In genomic region chr11:119472186-119472855, GRCh38 we compare ENCODE assay signal across 21 cellular contexts. TPM values are rescaled to one million over a fixed set of nuclear protein-coding genes. Genes with fewer than 3 reads are reported as not detected.
DNase-seq lines count a peak whose midpoint lies in the region; ATAC-seq and TF ChIP-seq lines count a peak whose summit lies in the region.
"Had no signal": no experiment of that assay in that cellular context is flagged by ENCODE, and none has a peak within 500 bp of the region (broad histone marks: within the 10 kb centered on the region; RNA-seq: fewer than 3 reads in every experiment).

No MANE protein-coding gene starts in this region.

- DNase-seq in AG10803 (ENCODE audit: low read depth) (peak; percentile 63), NCI-H82 treated with DMSO at 0.1 percent for 48 hours (lab: John Stamatoyannopoulos, UW; ENCODE audit: unreplicated experiment) (peak; percentile 64), esophagus muscularis mucosa (ENCODE audit: extremely low spot score) (peak; percentile 91), right lobe of liver (peak in 1 of 3 donors; percentile 37), NCI-H2107 (lab: John Stamatoyannopoulos, UW) (no peak), HEK293T (ENCODE audit: extremely low spot score) (no peak), Peyer's patch (no peak), H4 (ENCODE audit: low spot score) (no peak)
- DNase-seq: activated CD4-positive, alpha-beta T cell treated with anti-CD3 and anti-CD28 coated beads for 36 hours; effector CD8-positive, alpha-beta T cell; NCI-H1436 treated with DMSO at 0.1 percent for 48 hours; NCI-H2171 treated with DMSO at 0.1 percent for 48 hours; NCI-H748 treated with DMSO at 0.1 percent for 48 hours; nucleus accumbens; PC-3; SHP77 treated with DMSO at 0.1 percent for 48 hours; substantia nigra; T-cell; uterus had no signal

- H3K9me3 ChIP-seq in esophagus muscularis mucosa: no peaks in the 10 kb centered on the region
- no peaks in the 10 kb centered on the region for H3K9me3 ChIP-seq in right lobe of liver
- no peaks in the 10 kb centered on the region for H3K9me3 ChIP-seq in Peyer's patch
- H3K9me3 ChIP-seq: uterus had no signal

- TF ChIP-seq POLR2A in esophagus muscularis mucosa (IDR thresholded peaks at IDR 0.05; ENCODE audit: low read depth): no peak
- no peak for TF ChIP-seq POLR2A in right lobe of liver (IDR thresholded peaks at IDR 0.05)
- TF ChIP-seq POLR2A in Peyer's patch (IDR thresholded peaks at IDR 0.05): no peak

- peak; percentile 64 to 83 (median 78) for ATAC-seq in right lobe of liver
- ATAC-seq: activated CD4-positive, alpha-beta T cell treated with anti-CD3 and anti-CD28 coated beads for 36 hours; PC-3; T-cell had no signal

- H3K4me3 ChIP-seq in AG10803 (ENCODE audit: low read length) (no peak overlapping the region), esophagus muscularis mucosa (no peak overlapping the region), right lobe of liver (no peak overlapping the region), Peyer's patch (no peak overlapping the region)
- H3K4me3 ChIP-seq: lung, uterus had no signal

- intact Hi-C loops in esophagus muscularis mucosa (cut with DNase I) (loop anchor here (5.0 kb wide), 2 partner anchors 55 to 115 kb away; no protein-coding TSS in a partner anchor), right lobe of liver (cut with DNase I) (loop anchor here (10.0 kb wide), 2 partner anchors 98 to 108 kb away; no protein-coding TSS in a partner anchor)

- H3K36me3 ChIP-seq in esophagus muscularis mucosa (no peaks in the 10 kb centered on the region), right lobe of liver (no peaks in the 10 kb centered on the region), Peyer's patch (no peaks in the 10 kb centered on the region)
- H3K36me3 ChIP-seq: uterus had no signal

- no peak for TF ChIP-seq CTCF in AG10803 (conservative IDR thresholded peaks at IDR 0.05; ENCODE audit: low read length)
- no peak for TF ChIP-seq CTCF in esophagus muscularis mucosa (IDR thresholded peaks at IDR 0.05)
- no peak for TF ChIP-seq CTCF in right lobe of liver (IDR thresholded peaks at IDR 0.05)
- no peak for TF ChIP-seq CTCF in Peyer's patch (IDR thresholded peaks at IDR 0.05)

- CTCF ChIA-PET in HEK293T (lab: Yijun Ruan, JAX): interaction anchor here (0.6 kb wide), 1 partner anchor 116 kb away, joined by 4 read pairs; no protein-coding TSS in a partner anchor

- POLR2A ChIA-PET in HEK293T (lab: Yijun Ruan, JAX): no interaction called here

- 81% methylated on average over 10 of the region's 10 CpGs for WGBS in esophagus muscularis mucosa
- 57% methylated on average over 10 of the region's 10 CpGs for WGBS in right lobe of liver (ENCODE audit: insufficient coverage, low coverage, low lambda C conversion rate, missing lambda C conversion rate)

- H3K27me3 ChIP-seq in esophagus muscularis mucosa: no peaks in the 10 kb centered on the region
- H3K27me3 ChIP-seq in right lobe of liver: no peaks in the 10 kb centered on the region
- H3K27me3 ChIP-seq in Peyer's patch: no peaks in the 10 kb centered on the region
- H3K27me3 ChIP-seq: uterus had no signal

- TF ChIP-seq EP300 in esophagus muscularis mucosa (IDR thresholded peaks at IDR 0.05): no peak

- H3K4me1 ChIP-seq in esophagus muscularis mucosa (peaks cover 0 to 32% (median 23%) of the 10 kb centered on the region in 4 donors), right lobe of liver (peaks cover 0 to 10% (median 2%) of the 10 kb centered on the region in 4 donors), Peyer's patch (no peaks in the 10 kb centered on the region)

- H3K27ac ChIP-seq in esophagus muscularis mucosa (replicated peaks in 1 of 4) (no peak overlapping the region), right lobe of liver (no peak overlapping the region), Peyer's patch (no peak overlapping the region)
- H3K27ac ChIP-seq: HL-60, uterus had no signal

TF ChIP-seq in HEK293T, 16 proteins besides CTCF, POLR2A, EP300 and RAD21:
- no peak for TF ChIP-seq HDGF (IDR thresholded peaks at IDR 0.05; ENCODE audit: borderline replicate concordance)
- TF ChIP-seq FOXA1 (IDR thresholded peaks at IDR 0.05): no peak
- no peak for TF ChIP-seq TARDBP (IDR thresholded peaks at IDR 0.05)
- no peak for TF ChIP-seq CTBP1 (IDR thresholded peaks at IDR 0.05; ENCODE audit: borderline replicate concordance)
- TF ChIP-seq ELF4 (IDR thresholded peaks at IDR 0.05): no peak
- TF ChIP-seq, protein P1, sequence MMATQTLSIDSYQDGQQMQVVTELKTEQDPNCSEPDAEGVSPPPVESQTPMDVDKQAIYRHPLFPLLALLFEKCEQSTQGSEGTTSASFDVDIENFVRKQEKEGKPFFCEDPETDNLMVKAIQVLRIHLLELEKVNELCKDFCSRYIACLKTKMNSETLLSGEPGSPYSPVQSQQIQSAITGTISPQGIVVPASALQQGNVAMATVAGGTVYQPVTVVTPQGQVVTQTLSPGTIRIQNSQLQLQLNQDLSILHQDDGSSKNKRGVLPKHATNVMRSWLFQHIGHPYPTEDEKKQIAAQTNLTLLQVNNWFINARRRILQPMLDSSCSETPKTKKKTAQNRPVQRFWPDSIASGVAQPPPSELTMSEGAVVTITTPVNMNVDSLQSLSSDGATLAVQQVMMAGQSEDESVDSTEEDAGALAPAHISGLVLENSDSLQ (IDR thresholded peaks at IDR 0.05): no peak
- no peak for TF ChIP-seq FOXM1 (IDR thresholded peaks at IDR 0.05; ENCODE audit: borderline replicate concordance)
- no peak for TF ChIP-seq L3MBTL2 (conservative IDR thresholded peaks at IDR 0.05)
- TF ChIP-seq LEF1 (IDR thresholded peaks at IDR 0.05; ENCODE audit: borderline replicate concordance): no peak
- TF ChIP-seq ZNF384 (IDR thresholded peaks at IDR 0.05): no peak
- TF ChIP-seq SUZ12 (IDR thresholded peaks at IDR 0.05): no peak

RNA-seq across cellular contexts. Expression of gene THY1, which starts 49.3 kb away (rescaled TPM):
- total RNA-seq in esophagus muscularis mucosa (10 to 100 TPM; 13.3 to 70.1 (median 25.4) TPM), right lobe of liver (1 to 10 TPM in 4 of 6 experiments, under 1 TPM in 2; 0.13 to 5.3 (median 2.1) TPM), Peyer's patch (10 to 100 TPM in 2 of 4 donors, 1 to 10 TPM in 2; 2.1 to 28.1 (median 9.4) TPM)
- 191 and 193 TPM in 2 replicates for total RNA-seq in H4 (2014; rRNA removed; shearing (Covaris generic))
- total RNA-seq: PC-3 had no signal

Comparison
In these comparisons a context has a peak if more than half of its experiments do, and no peak if none do; other contexts are left out.
1. DNase-seq: peak in AG10803 (single experiment), NCI-H82 treated with DMSO at 0.1 percent for 48 hours (single experiment) and esophagus muscularis mucosa (single experiment); none in NCI-H2107 (single experiment), HEK293T (single experiment), Peyer's patch (0 of 3) and H4 (single experiment).